In genomic region chr12:132330549-132330881, GRCh38 we compare ENCODE assay signal across 1 cellular context.
TF ChIP-seq lines count a peak whose summit lies in the region.

No MANE protein-coding gene starts in this region.

TF ChIP-seq in A549, 52 proteins besides CTCF, POLR2A, EP300 and RAD21 (continued from another document):
- TF ChIP-seq BCL3 (IDR thresholded peaks at IDR 0.05) (no peak), ZNF302 (CRISPR knock-in tag; IDR thresholded peaks at IDR 0.05) (no peak)
TF ChIP-seq in A549: peak in this region for 0.
